ENCODE assay signal across 43 cellular contexts in genomic region chr19:50743537-50743936, GRCh38. TPM values are rescaled to one million over a fixed set of nuclear protein-coding genes. Genes with fewer than 3 reads are reported as not detected.
"Had no signal": no experiment of that assay in that cellular context is flagged by ENCODE, and none has a peak within 500 bp of the region (broad histone marks: within the 10 kb centered on the region; RNA-seq: fewer than 3 reads in every experiment).

No MANE protein-coding gene starts in this region.

- H3K4me3 ChIP-seq: adrenal gland, ascending aorta, body of pancreas, breast epithelium, cardiac muscle cell, colonic mucosa had no signal

- H3K4me3 Mint-ChIP-seq: activated naive CD4-positive, alpha-beta T cell treated with anti-CD3 and anti-CD28 coated beads for 36 hours; activated naive CD4-positive, alpha-beta T cell treated with anti-CD3 and anti-CD28 coated beads, Interleukin-2, amount 10 ng/mL, durations not matched to agents 7 days and 5 days; activated naive CD4-positive, alpha-beta T cell treated with anti-CD3 and anti-CD28 coated beads, Interleukin-2, amount 50 U/mL, for 24 hours; activated naive CD8-positive, alpha-beta T cell; activated naive CD8-positive, alpha-beta T cell treated with anti-CD3 and anti-CD28 coated beads for 36 hours; activated naive CD8-positive, alpha-beta T cell treated with anti-CD3 and anti-CD28 coated beads, Interleukin-2, amount 10 ng/mL, durations not matched to agents 7 days and 5 days; activated naive CD8-positive, alpha-beta T cell treated with anti-CD3 and anti-CD28 coated beads, Interleukin-2, amount 50 U/mL, for 24 hours; activated T-cell treated with anti-CD3 and anti-CD28 coated beads, Interleukin-2, amount 50 U/mL, for 72 hours; activated T-helper 1 cell treated with anti-CD3 and anti-CD28 coated beads, Interleukin-12 subunit alpha, Interleukin-12 subunit beta, Interleukin-2, Interleukin-4 antibody, amounts not matched to agents 30 ng/mL and 10 ng/mL and 1 ng/mL, durations not matched to agents 14 hours and 24 hours and 36 hours; activated T-helper 17 cell treated with anti-CD3 and anti-CD28 coated beads, Interleukin-2, amount 50 U/mL, for 72 hours; brain; central memory CD8-positive, alpha-beta T cell had no signal

- DNase-seq: activated effector memory CD4-positive, alpha-beta T cell treated with anti-CD3 and anti-CD28 coated beads, Interleukin-2, amount 50 U/mL, for 16 hours; activated effector memory CD4-positive, alpha-beta T cell treated with Interleukin-2 at 50 U/mL for 16 hours; activated gamma-delta T cell; activated gamma-delta T cell treated with Interleukin-2 at 50 U/mL for 16 hours; activated naive CD4-positive, alpha-beta T cell; activated naive CD4-positive, alpha-beta T cell treated with anti-CD3 and anti-CD28 coated beads for 36 hours; activated naive CD4-positive, alpha-beta T cell treated with anti-CD3 and anti-CD28 coated beads, Interleukin-2, amount 10 ng/mL, durations not matched to agents 7 days and 5 days; activated naive CD4-positive, alpha-beta T cell treated with anti-CD3 and anti-CD28 coated beads, Interleukin-2, amount 50 U/mL, for 16 hours; activated naive CD4-positive, alpha-beta T cell treated with Interleukin-2 at 50 U/mL for 16 hours; activated naive CD8-positive, alpha-beta T cell treated with anti-CD3 and anti-CD28 coated beads for 36 hours; activated naive CD8-positive, alpha-beta T cell treated with anti-CD3 and anti-CD28 coated beads, Interleukin-2, amount 10 ng/mL, durations not matched to agents 7 days and 5 days; activated naive CD8-positive, alpha-beta T cell treated with anti-CD3 and anti-CD28 coated beads, Interleukin-2, amount 50 U/mL, for 24 hours; activated T-cell treated with anti-CD3 and anti-CD28 coated beads, Interleukin-2, amount 50 U/mL, for 48 hours; activated T-cell treated with anti-CD3 and anti-CD28 coated beads, Interleukin-2, amount 50 U/mL, for 72 hours; adrenal gland; amniotic stem cell; amygdala; anterior cingulate cortex; aorta; body of pancreas; brain microvascular endothelial cell; caudate nucleus; central memory CD4-positive, alpha-beta T cell; cerebellar nuclear complex; colonic mucosa had no signal

- H3K9me3 Mint-ChIP-seq: activated naive CD4-positive, alpha-beta T cell treated with anti-CD3 and anti-CD28 coated beads for 36 hours; activated naive CD4-positive, alpha-beta T cell treated with anti-CD3 and anti-CD28 coated beads, Interleukin-2, amount 10 ng/mL, durations not matched to agents 7 days and 5 days; activated naive CD4-positive, alpha-beta T cell treated with anti-CD3 and anti-CD28 coated beads, Interleukin-2, amount 50 U/mL, for 24 hours; activated naive CD4-positive, alpha-beta T cell treated with anti-CD3 and anti-CD28 coated beads, Interleukin-2, amount 50 U/mL, for 72 hours; activated naive CD8-positive, alpha-beta T cell treated with anti-CD3 and anti-CD28 coated beads for 36 hours; activated naive CD8-positive, alpha-beta T cell treated with anti-CD3 and anti-CD28 coated beads, Interleukin-2, amount 10 ng/mL, durations not matched to agents 7 days and 5 days; activated naive CD8-positive, alpha-beta T cell treated with anti-CD3 and anti-CD28 coated beads, Interleukin-2, amount 50 U/mL, for 24 hours; activated T-cell treated with anti-CD3 and anti-CD28 coated beads, Interleukin-2, amount 50 U/mL, for 72 hours; activated T-helper 1 cell treated with anti-CD3 and anti-CD28 coated beads, Interleukin-12 subunit alpha, Interleukin-12 subunit beta, Interleukin-2, Interleukin-4 antibody, amounts not matched to agents 30 ng/mL and 10 ng/mL and 1 ng/mL, durations not matched to agents 14 hours and 24 hours and 36 hours; activated T-helper 17 cell treated with anti-CD3 and anti-CD28 coated beads, Interleukin-2, amount 50 U/mL, for 72 hours; activated T-helper 2 cell treated with anti-CD3 and anti-CD28 coated beads, Interferon-gamma antibody, Interleukin-2, Interleukin-4, amounts not matched to agents 10 μg/mL and 5 μg/mL and 100 μg/mL, durations not matched to agents 14 hours and 24 hours and 36 hours; central memory CD8-positive, alpha-beta T cell had no signal

- ATAC-seq: activated naive CD4-positive, alpha-beta T cell treated with anti-CD3 and anti-CD28 coated beads, Interleukin-2, amount 50 U/mL, for 72 hours; activated naive CD8-positive, alpha-beta T cell treated with anti-CD3 and anti-CD28 coated beads, Interleukin-2, amount 50 U/mL, for 24 hours; activated T-cell treated with anti-CD3 and anti-CD28 coated beads, Interleukin-2, amount 50 U/mL, for 72 hours; activated T-helper 17 cell treated with anti-CD3 and anti-CD28 coated beads, Interleukin-2, amount 50 U/mL, for 72 hours; body of pancreas had no signal

- H3K9me3 ChIP-seq: adrenal gland, ascending aorta, body of pancreas, breast epithelium, colonic mucosa had no signal

- H3K36me3 Mint-ChIP-seq: activated naive CD4-positive, alpha-beta T cell treated with anti-CD3 and anti-CD28 coated beads, Interleukin-2, amount 10 ng/mL, durations not matched to agents 7 days and 5 days; activated naive CD4-positive, alpha-beta T cell treated with anti-CD3 and anti-CD28 coated beads, Interleukin-2, amount 50 U/mL, for 24 hours; activated naive CD4-positive, alpha-beta T cell treated with anti-CD3 and anti-CD28 coated beads, Interleukin-2, amount 50 U/mL, for 72 hours; activated naive CD8-positive, alpha-beta T cell; activated naive CD8-positive, alpha-beta T cell treated with anti-CD3 and anti-CD28 coated beads for 36 hours; activated naive CD8-positive, alpha-beta T cell treated with anti-CD3 and anti-CD28 coated beads, Interleukin-2, amount 10 ng/mL, durations not matched to agents 7 days and 5 days; brain had no signal

- H3K27ac Mint-ChIP-seq: activated naive CD4-positive, alpha-beta T cell treated with anti-CD3 and anti-CD28 coated beads for 36 hours; activated naive CD4-positive, alpha-beta T cell treated with anti-CD3 and anti-CD28 coated beads, Interleukin-2, amount 10 ng/mL, durations not matched to agents 7 days and 5 days; activated naive CD4-positive, alpha-beta T cell treated with anti-CD3 and anti-CD28 coated beads, Interleukin-2, amount 50 U/mL, for 24 hours; activated naive CD4-positive, alpha-beta T cell treated with anti-CD3 and anti-CD28 coated beads, Interleukin-2, amount 50 U/mL, for 72 hours; activated naive CD8-positive, alpha-beta T cell; activated naive CD8-positive, alpha-beta T cell treated with anti-CD3 and anti-CD28 coated beads for 36 hours; activated naive CD8-positive, alpha-beta T cell treated with anti-CD3 and anti-CD28 coated beads, Interleukin-2, amount 10 ng/mL, durations not matched to agents 7 days and 5 days; activated naive CD8-positive, alpha-beta T cell treated with anti-CD3 and anti-CD28 coated beads, Interleukin-2, amount 50 U/mL, for 24 hours; activated T-cell treated with anti-CD3 and anti-CD28 coated beads, Interleukin-2, amount 50 U/mL, for 72 hours; activated T-helper 1 cell treated with anti-CD3 and anti-CD28 coated beads, Interleukin-12 subunit alpha, Interleukin-12 subunit beta, Interleukin-2, Interleukin-4 antibody, amounts not matched to agents 30 ng/mL and 10 ng/mL and 1 ng/mL, durations not matched to agents 14 hours and 24 hours and 36 hours; activated T-helper 17 cell treated with anti-CD3 and anti-CD28 coated beads, Interleukin-2, amount 50 U/mL, for 72 hours; activated T-helper 2 cell treated with anti-CD3 and anti-CD28 coated beads, Interferon-gamma antibody, Interleukin-2, Interleukin-4, amounts not matched to agents 10 μg/mL and 5 μg/mL and 100 μg/mL, durations not matched to agents 14 hours and 24 hours and 36 hours; brain had no signal

- H3K4me1 ChIP-seq: adrenal gland, ascending aorta, body of pancreas, breast epithelium, colonic mucosa had no signal

- H3K27ac ChIP-seq: adrenal gland, ascending aorta, body of pancreas, brain microvascular endothelial cell, breast epithelium, cardiac muscle cell, colonic mucosa had no signal

- H3K36me3 ChIP-seq: adrenal gland, ascending aorta, brain microvascular endothelial cell, breast epithelium, cardiac muscle cell, colonic mucosa had no signal

- H3K4me1 Mint-ChIP-seq: activated naive CD4-positive, alpha-beta T cell treated with anti-CD3 and anti-CD28 coated beads, Interleukin-2, amount 10 ng/mL, durations not matched to agents 7 days and 5 days; activated naive CD4-positive, alpha-beta T cell treated with anti-CD3 and anti-CD28 coated beads, Interleukin-2, amount 50 U/mL, for 24 hours; activated naive CD8-positive, alpha-beta T cell treated with anti-CD3 and anti-CD28 coated beads, Interleukin-2, amount 10 ng/mL, durations not matched to agents 7 days and 5 days; activated naive CD8-positive, alpha-beta T cell treated with anti-CD3 and anti-CD28 coated beads, Interleukin-2, amount 50 U/mL, for 24 hours; brain; central memory CD8-positive, alpha-beta T cell had no signal

- H3K27me3 ChIP-seq: ascending aorta, body of pancreas, brain microvascular endothelial cell, cardiac muscle cell, colonic mucosa had no signal

- FAIRE-seq: astrocyte, bronchial epithelial cell, colon had no signal

RNA-seq across cellular contexts. Expression of gene CLEC11A, which starts 20.4 kb away (rescaled TPM):
- total RNA-seq: ascending aorta, astrocyte had no signal

RNA-seq across cellular contexts. Expression of gene SHANK1, which starts 23.9 kb away (rescaled TPM):
- total RNA-seq: activated naive CD4-positive, alpha-beta T cell treated with anti-CD3 and anti-CD28 coated beads for 36 hours; activated naive CD8-positive, alpha-beta T cell treated with anti-CD3 and anti-CD28 coated beads, Interleukin-2, amount 10 ng/mL, durations not matched to agents 7 days and 5 days; activated T-helper 1 cell treated with anti-CD3 and anti-CD28 coated beads, Interleukin-12 subunit alpha, Interleukin-12 subunit beta, Interleukin-2, Interleukin-4 antibody, amounts not matched to agents 30 ng/mL and 10 ng/mL and 1 ng/mL, durations not matched to agents 14 hours and 24 hours and 36 hours; activated T-helper 17 cell treated with anti-CD3 and anti-CD28 coated beads, Interleukin-2, amount 50 U/mL, for 72 hours; activated T-helper 2 cell treated with anti-CD3 and anti-CD28 coated beads, Interferon-gamma antibody, Interleukin-2, Interleukin-4, amounts not matched to agents 10 μg/mL and 5 μg/mL and 100 μg/mL, durations not matched to agents 14 hours and 24 hours and 36 hours; astrocyte; bronchial epithelial cell had no signal

RNA-seq across cellular contexts. Expression of gene GPR32, which starts 26.7 kb away (rescaled TPM):
- total RNA-seq: activated naive CD4-positive, alpha-beta T cell treated with anti-CD3 and anti-CD28 coated beads for 36 hours; activated naive CD4-positive, alpha-beta T cell treated with anti-CD3 and anti-CD28 coated beads, Interleukin-2, amount 50 U/mL, for 72 hours; activated naive CD8-positive, alpha-beta T cell treated with anti-CD3 and anti-CD28 coated beads for 36 hours; activated naive CD8-positive, alpha-beta T cell treated with anti-CD3 and anti-CD28 coated beads, Interleukin-2, amount 10 ng/mL, durations not matched to agents 7 days and 5 days; activated T-cell treated with anti-CD3 and anti-CD28 coated beads, Interleukin-2, amount 50 U/mL, for 72 hours; activated T-helper 1 cell treated with anti-CD3 and anti-CD28 coated beads, Interleukin-12 subunit alpha, Interleukin-12 subunit beta, Interleukin-2, Interleukin-4 antibody, amounts not matched to agents 30 ng/mL and 10 ng/mL and 1 ng/mL, durations not matched to agents 14 hours and 24 hours and 36 hours; activated T-helper 17 cell treated with anti-CD3 and anti-CD28 coated beads, Interleukin-2, amount 50 U/mL, for 72 hours; activated T-helper 2 cell treated with anti-CD3 and anti-CD28 coated beads, Interferon-gamma antibody, Interleukin-2, Interleukin-4, amounts not matched to agents 10 μg/mL and 5 μg/mL and 100 μg/mL, durations not matched to agents 14 hours and 24 hours and 36 hours; adrenal gland; aorta; ascending aorta; astrocyte; body of pancreas; breast epithelium; bronchial epithelial cell; cardiac muscle cell; cardiac septum; cerebellum; chondrocyte; colonic mucosa had no signal
- polyA plus RNA-seq: adipose tissue, adrenal gland, aorta, cardiac muscle cell had no signal

RNA-seq across cellular contexts. Expression of gene ACP4, which starts 46.7 kb away (rescaled TPM):
- total RNA-seq: activated naive CD4-positive, alpha-beta T cell treated with anti-CD3 and anti-CD28 coated beads for 36 hours; activated naive CD4-positive, alpha-beta T cell treated with anti-CD3 and anti-CD28 coated beads, Interleukin-2, amount 50 U/mL, for 72 hours; activated naive CD8-positive, alpha-beta T cell treated with anti-CD3 and anti-CD28 coated beads for 36 hours; activated naive CD8-positive, alpha-beta T cell treated with anti-CD3 and anti-CD28 coated beads, Interleukin-2, amount 10 ng/mL, durations not matched to agents 7 days and 5 days; activated T-cell treated with anti-CD3 and anti-CD28 coated beads, Interleukin-2, amount 50 U/mL, for 72 hours; activated T-helper 1 cell treated with anti-CD3 and anti-CD28 coated beads, Interleukin-12 subunit alpha, Interleukin-12 subunit beta, Interleukin-2, Interleukin-4 antibody, amounts not matched to agents 30 ng/mL and 10 ng/mL and 1 ng/mL, durations not matched to agents 14 hours and 24 hours and 36 hours; activated T-helper 17 cell treated with anti-CD3 and anti-CD28 coated beads, Interleukin-2, amount 50 U/mL, for 72 hours; activated T-helper 2 cell treated with anti-CD3 and anti-CD28 coated beads, Interferon-gamma antibody, Interleukin-2, Interleukin-4, amounts not matched to agents 10 μg/mL and 5 μg/mL and 100 μg/mL, durations not matched to agents 14 hours and 24 hours and 36 hours; adrenal gland; aorta; ascending aorta; astrocyte; body of pancreas; breast epithelium; bronchial epithelial cell; cardiac muscle cell; cardiac septum; cerebellum; chondrocyte; colonic mucosa had no signal
- polyA plus RNA-seq: adipose tissue, adrenal gland, aorta had no signal
